Comparison of ENCODE assay signal across 8 cellular contexts in the genomic region with DNA sequence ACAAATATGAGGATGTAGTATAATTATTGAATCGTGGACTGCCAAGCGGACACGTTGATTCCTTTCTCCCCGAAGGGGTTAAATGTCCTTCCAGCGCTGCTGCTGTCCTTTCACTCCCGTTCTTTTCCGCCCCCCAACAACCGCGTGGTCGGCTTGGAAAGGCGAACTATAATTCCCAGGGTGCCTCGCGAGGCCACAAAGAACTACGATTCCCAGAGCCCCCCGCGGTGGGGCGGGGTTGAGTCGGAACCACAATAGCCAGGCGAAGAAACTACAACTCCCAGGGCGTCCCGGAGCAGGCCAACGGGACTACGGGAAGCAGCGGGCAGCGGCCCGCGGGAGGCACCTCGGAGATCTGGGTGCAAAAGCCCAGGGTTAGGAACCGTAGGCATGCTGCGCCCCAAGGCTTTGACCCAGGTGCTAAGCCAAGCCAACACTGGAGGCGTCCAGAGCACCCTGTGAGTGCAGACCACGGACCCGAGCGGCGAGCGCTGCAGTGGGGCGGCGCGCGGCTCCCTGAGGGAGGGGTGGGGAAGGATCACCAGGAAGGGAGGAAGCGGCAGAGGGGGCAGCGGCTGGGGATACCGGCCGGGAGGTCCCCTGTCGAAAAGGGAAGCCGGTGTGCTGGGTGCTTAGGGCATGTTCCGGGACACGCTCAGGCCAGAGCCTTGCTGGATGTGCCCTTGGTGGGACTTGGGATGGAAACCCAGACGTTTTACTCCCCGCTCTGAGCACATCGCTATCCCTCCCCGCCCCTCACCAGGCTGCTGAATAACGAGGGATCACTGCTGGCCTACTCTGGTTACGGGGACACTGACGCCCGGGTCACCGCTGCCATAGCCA. TPM values are rescaled to one million over a fixed set of nuclear protein-coding genes. Genes with fewer than 3 reads are reported as not detected.
DNase-seq lines count a peak whose midpoint lies in the region; FAIRE-seq and TF ChIP-seq lines count a peak whose summit lies in the region.

A gene (plus strand): TSS at position 283 of the 843 bp plus-strand sequence. CDS start 108 bp downstream, at position 391.

- in situ Hi-C loops in SK-MEL-5 (cut with HindIII; ENCODE audit: low pct_unique_long_range_greater_than_20kb, low sequenced_read_pairs), result no loop called here

- TF ChIP-seq CTCF in neutrophil (IDR thresholded peaks at IDR 0.05), result no peak

- peak within 1 kb of the TSS; percentile 87 to 98 for H3K4me3 ChIP-seq in neutrophil (ENCODE audit: low read depth in 1 of 2, low read length in 1 of 2)

- no peaks in the 10 kb centered on the region for H3K27me3 ChIP-seq in neutrophil

- FAIRE-seq in frontal cortex (lab: Jason Lieb, UNC), result no peak

- DNase-seq in GDM1 (lab: John Stamatoyannopoulos, UW), result peak; percentile 92
- peak; percentile 97 for DNase-seq in HEK293T (ENCODE audit: extremely low spot score)
- peak; percentile 96 for DNase-seq in MV-4-11 (lab: John Stamatoyannopoulos, UW)
- DNase-seq in SK-MEL-5 (ENCODE audit: low read depth, low spot score), result peak; percentile 99
- peak; percentile 97 for DNase-seq in activated naive CD4-positive, alpha-beta T cell treated with Interleukin-2 at 50 U/mL for 16 hours
- DNase-seq in frontal cortex (ENCODE audit: low spot score in 2 of 2), result peak; percentile 97
- DNase-seq in substantia nigra (lab: John Stamatoyannopoulos, UW), result peak; percentile 84 to 99 (median 97)

- H3K4me1 ChIP-seq in neutrophil (ENCODE audit: control insufficient read depth in 1 of 2, insufficient read depth in 1 of 2, low read depth in 1 of 2, low read length in 1 of 2), result peaks cover 22 to 31% of the 10 kb centered on the region in 2 experiments

- H3K27ac ChIP-seq in neutrophil (peak within 1 kb of the TSS; percentile 85), substantia nigra (ENCODE audit: low read depth, low read length, poor library complexity, severe bottlenecking) (peak within 1 kb of the TSS; percentile 93)

- CTCF ChIA-PET in HEK293T (lab: Yijun Ruan, JAX), result interaction anchor here (0.6 to 1.9 kb wide), 3 partner anchors 14 to 613 kb away, joined by 3 to 5 read pairs (median 3); no protein-coding TSS in a partner anchor

- POLR2A ChIA-PET in HEK293T (lab: Yijun Ruan, JAX), result interaction anchor here (0.6 to 2.3 kb wide), 6 partner anchors 10 to 117 kb away, joined by 3 to 11 read pairs (median 4); a partner anchor contains a TSS

- peaks cover 15% of the 10 kb centered on the region for H3K36me3 ChIP-seq in neutrophil

- H3K9me3 ChIP-seq in neutrophil, result no peaks in the 10 kb centered on the region

TF ChIP-seq in HEK293T, 16 proteins besides CTCF, POLR2A, EP300 and RAD21:
- TF ChIP-seq SUZ12 (IDR thresholded peaks at IDR 0.05) (no peak; the same call in 1 of the 2 replicates), L3MBTL2 (conservative IDR thresholded peaks at IDR 0.05) (peak; percentile 85), ELF4 (IDR thresholded peaks at IDR 0.05) (peak; percentile 82; the same call in 1 of the 2 replicates), SP1 (IDR thresholded peaks at IDR 0.05) (no peak), LEF1 (IDR thresholded peaks at IDR 0.05; ENCODE audit: borderline replicate concordance) (no peak)
- TF ChIP-seq, protein P1, sequence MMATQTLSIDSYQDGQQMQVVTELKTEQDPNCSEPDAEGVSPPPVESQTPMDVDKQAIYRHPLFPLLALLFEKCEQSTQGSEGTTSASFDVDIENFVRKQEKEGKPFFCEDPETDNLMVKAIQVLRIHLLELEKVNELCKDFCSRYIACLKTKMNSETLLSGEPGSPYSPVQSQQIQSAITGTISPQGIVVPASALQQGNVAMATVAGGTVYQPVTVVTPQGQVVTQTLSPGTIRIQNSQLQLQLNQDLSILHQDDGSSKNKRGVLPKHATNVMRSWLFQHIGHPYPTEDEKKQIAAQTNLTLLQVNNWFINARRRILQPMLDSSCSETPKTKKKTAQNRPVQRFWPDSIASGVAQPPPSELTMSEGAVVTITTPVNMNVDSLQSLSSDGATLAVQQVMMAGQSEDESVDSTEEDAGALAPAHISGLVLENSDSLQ (IDR thresholded peaks at IDR 0.05), result no peak

RNA-seq across cellular contexts. Expression of the gene that starts here (rescaled TPM):
- 56.1 and 61.7 TPM in 2 replicates for total RNA-seq in SK-MEL-5 (2014; rRNA removed; shearing (Covaris generic))
- 80.4 and 108 TPM in 2 replicates for polyA plus RNA-seq in SK-MEL-5 (2015; cell fraction: cytosol; rRNA removed)
- 14.9 and 32.0 TPM in 2 replicates for polyA plus RNA-seq in SK-MEL-5 (2015; cell fraction: nucleus; rRNA removed)
- total RNA-seq in frontal cortex, result 36.3 TPM

Comparison
In these comparisons a context has a peak if more than half of its experiments do, and no peak if none do; other contexts are left out.
1. Peak in every context shown above with its lines: DNase-seq, H3K4me3 ChIP-seq and H3K27ac ChIP-seq.